In the genomic region with DNA sequence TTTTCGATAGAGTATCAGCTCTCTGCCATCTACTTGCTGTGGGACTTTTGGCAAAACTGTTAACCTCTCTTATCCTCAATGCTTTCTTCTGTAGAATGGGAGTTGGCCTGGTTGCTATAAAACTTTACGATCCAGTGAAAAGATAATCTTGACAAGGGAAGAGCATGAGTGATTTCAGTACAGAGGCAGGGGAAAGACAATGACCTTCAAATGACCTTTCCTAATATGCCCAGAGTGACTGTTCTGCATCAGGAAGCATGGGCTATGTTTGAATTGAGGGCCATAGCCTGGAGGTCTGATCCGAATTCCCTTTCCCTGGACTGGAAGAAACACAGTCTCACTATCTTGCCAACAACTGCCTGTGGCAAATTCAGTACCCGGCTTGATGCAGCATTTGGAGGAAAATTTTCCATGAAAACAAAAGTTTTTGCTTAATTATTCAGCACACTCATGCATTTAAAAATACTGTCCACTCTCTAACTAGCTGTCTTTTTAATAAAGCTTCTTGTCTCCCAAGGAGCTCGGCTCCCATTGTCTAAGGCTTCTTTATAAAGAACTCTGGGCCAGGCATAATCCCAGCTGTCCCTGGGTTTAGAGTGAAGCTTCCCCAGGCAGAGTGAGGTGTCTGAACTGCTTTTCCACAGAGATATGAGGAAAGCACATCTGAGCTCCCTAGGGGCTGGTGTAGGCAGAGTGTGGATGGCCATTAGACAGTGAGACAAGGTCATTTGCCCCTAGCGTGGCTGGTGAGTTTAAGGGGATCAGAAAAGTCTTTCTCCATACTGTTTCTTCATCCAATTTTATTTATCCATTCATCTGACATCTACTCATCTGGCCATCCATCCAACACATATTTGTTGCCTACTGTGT, we compare ENCODE assay signal across 23 cellular contexts.
"Had no signal": no experiment of that assay in that cellular context is flagged by ENCODE, and none has a peak within 500 bp of the region (broad histone marks: within the 10 kb centered on the region; RNA-seq: fewer than 3 reads in every experiment).

No MANE protein-coding gene starts in this region.

- H3K36me3 Mint-ChIP-seq: activated naive CD4-positive, alpha-beta T cell treated with anti-CD3 and anti-CD28 coated beads, Interleukin-2, amount 10 ng/mL, durations not matched to agents 7 days and 5 days; activated naive CD8-positive, alpha-beta T cell treated with anti-CD3 and anti-CD28 coated beads, Interleukin-2, amount 10 ng/mL, durations not matched to agents 7 days and 5 days; naive thymus-derived CD4-positive, alpha-beta T cell had no signal

- H3K4me3 Mint-ChIP-seq: activated naive CD4-positive, alpha-beta T cell treated with anti-CD3 and anti-CD28 coated beads, Interleukin-2, amount 10 ng/mL, durations not matched to agents 7 days and 5 days; activated naive CD8-positive, alpha-beta T cell treated with anti-CD3 and anti-CD28 coated beads, Interleukin-2, amount 10 ng/mL, durations not matched to agents 7 days and 5 days; central memory CD8-positive, alpha-beta T cell; dendritic cell treated with granulocyte-macrophage colony-stimulating factor and Interleukin-4, amounts not matched to agents 40 ng/mL and 50 ng/mL, for 4 days; naive thymus-derived CD4-positive, alpha-beta T cell; neural crest cell had no signal

- H3K4me1 Mint-ChIP-seq: activated naive CD4-positive, alpha-beta T cell treated with anti-CD3 and anti-CD28 coated beads, Interleukin-2, amount 10 ng/mL, durations not matched to agents 7 days and 5 days; activated naive CD8-positive, alpha-beta T cell treated with anti-CD3 and anti-CD28 coated beads, Interleukin-2, amount 10 ng/mL, durations not matched to agents 7 days and 5 days; central memory CD8-positive, alpha-beta T cell; naive thymus-derived CD4-positive, alpha-beta T cell had no signal

- H3K4me1 ChIP-seq: ascending aorta, gastrocnemius medialis, spleen, tibial nerve had no signal

- H3K27me3 Mint-ChIP-seq: activated naive CD4-positive, alpha-beta T cell treated with anti-CD3 and anti-CD28 coated beads, Interleukin-2, amount 10 ng/mL, durations not matched to agents 7 days and 5 days; activated naive CD8-positive, alpha-beta T cell treated with anti-CD3 and anti-CD28 coated beads, Interleukin-2, amount 10 ng/mL, durations not matched to agents 7 days and 5 days had no signal

- H3K36me3 ChIP-seq: ascending aorta, gastrocnemius medialis, spleen, tibial nerve had no signal

- H3K27ac ChIP-seq: ascending aorta, gastrocnemius medialis, spleen, tibial nerve had no signal

- ATAC-seq: gastrocnemius medialis; left cardiac atrium; naive thymus-derived CD4-positive, alpha-beta T cell; right cardiac atrium had no signal

- H3K27me3 ChIP-seq: ascending aorta, gastrocnemius medialis had no signal

- H3K9me3 Mint-ChIP-seq: activated naive CD8-positive, alpha-beta T cell treated with anti-CD3 and anti-CD28 coated beads, Interleukin-2, amount 10 ng/mL, durations not matched to agents 7 days and 5 days; central memory CD8-positive, alpha-beta T cell; dendritic cell treated with granulocyte-macrophage colony-stimulating factor and Interleukin-4, amounts not matched to agents 40 ng/mL and 50 ng/mL, for 4 days had no signal

- H3K4me3 ChIP-seq: ascending aorta, gastrocnemius medialis, spleen, tibial nerve had no signal

- H3K9me3 ChIP-seq: ascending aorta, gastrocnemius medialis, spleen, tibial nerve had no signal

- H3K27ac Mint-ChIP-seq: activated naive CD4-positive, alpha-beta T cell treated with anti-CD3 and anti-CD28 coated beads, Interleukin-2, amount 10 ng/mL, durations not matched to agents 7 days and 5 days; activated naive CD8-positive, alpha-beta T cell treated with anti-CD3 and anti-CD28 coated beads, Interleukin-2, amount 10 ng/mL, durations not matched to agents 7 days and 5 days; dendritic cell treated with granulocyte-macrophage colony-stimulating factor and Interleukin-4, amounts not matched to agents 40 ng/mL and 50 ng/mL, for 4 days; naive thymus-derived CD4-positive, alpha-beta T cell had no signal

- DNase-seq: activated CD4-positive, alpha-beta T cell treated with anti-CD3 and anti-CD28 coated beads for 48 hours; activated CD4-positive, alpha-beta T cell treated with anti-CD3 and anti-CD28 coated beads, Interleukin-2, amount 50 U/mL, for 48 hours; activated CD8-positive, alpha-beta memory T cell treated with anti-CD3 and anti-CD28 coated beads, Interleukin-2, amount 50 U/mL, for 4 hours; activated gamma-delta T cell; activated naive CD4-positive, alpha-beta T cell treated with anti-CD3 and anti-CD28 coated beads, Interleukin-2, amount 10 ng/mL, durations not matched to agents 7 days and 5 days; activated naive CD8-positive, alpha-beta T cell treated with anti-CD3 and anti-CD28 coated beads, Interleukin-2, amount 10 ng/mL, durations not matched to agents 7 days and 5 days; activated T-cell treated with anti-CD3 and anti-CD28 coated beads, Interleukin-2, amount 50 U/mL, for 1 hour; effector CD4-positive, alpha-beta T cell; gastrocnemius medialis; hippocampal formation; left cardiac atrium; mammary epithelial cell; midbrain; naive thymus-derived CD4-positive, alpha-beta T cell; occipital lobe; right cardiac atrium; spleen; stimulated activated naive CD4-positive, alpha-beta T cell treated with Interleukin-2 at 50 U/mL for 16 hours had no signal
